Comparison of ENCODE assay signal across 1 cellular context in the genomic region with DNA sequence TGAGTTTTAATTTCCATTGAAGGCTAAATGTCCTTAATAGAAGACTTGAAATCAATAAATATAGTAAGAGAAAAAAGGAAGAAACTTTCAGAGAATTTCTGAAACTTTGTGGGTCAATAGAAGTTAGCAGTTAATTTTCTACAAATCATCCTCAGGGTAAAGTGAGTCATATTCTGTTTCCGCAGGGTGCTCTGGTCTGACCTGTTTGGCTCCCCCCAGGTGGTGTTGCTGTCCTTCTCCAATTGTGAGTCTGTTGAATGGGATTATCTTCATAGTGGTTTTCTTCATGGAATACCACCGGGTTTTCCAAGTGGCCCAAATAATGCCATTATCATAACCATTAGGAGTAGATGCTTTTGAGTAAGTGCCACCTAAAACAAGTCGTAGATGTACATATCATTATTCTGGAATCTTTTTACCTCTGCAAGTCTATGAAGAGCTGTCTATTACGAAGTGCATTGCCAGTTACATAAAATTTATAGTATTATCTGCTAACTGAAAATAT.
TF ChIP-seq lines count a peak whose summit lies in the region.

No MANE protein-coding gene starts in this region.

TF ChIP-seq in HepG2, 621 proteins besides CTCF, POLR2A, EP300 and RAD21 (continues in another document):
- TF ChIP-seq AGO2 (optimal IDR thresholded peaks at IDR 0.05; ENCODE audit: low read depth, low read length) = peak; percentile 48
- TF ChIP-seq ZNF337 (CRISPR knock-in tag; IDR thresholded peaks at IDR 0.05; ENCODE audit: borderline replicate concordance, low read depth) = no peak
- TF ChIP-seq HDAC1 (CRISPR knock-in tag; IDR thresholded peaks at IDR 0.05) = no peak
- TF ChIP-seq TAF1 (CRISPR knock-in tag; IDR thresholded peaks at IDR 0.05) = no peak
- TF ChIP-seq LBX2 (CRISPR knock-in tag; IDR thresholded peaks at IDR 0.05; ENCODE audit: borderline replicate concordance) = no peak
- TF ChIP-seq SOX6 (IDR thresholded peaks at IDR 0.05) = no peak
- TF ChIP-seq SOX6 (CRISPR knock-in tag; IDR thresholded peaks at IDR 0.05) = no peak
- no peak for TF ChIP-seq ZBTB8A (CRISPR knock-in tag; IDR thresholded peaks at IDR 0.05; ENCODE audit: borderline replicate concordance, low read depth)
- no peak for TF ChIP-seq MYNN (CRISPR knock-in tag; IDR thresholded peaks at IDR 0.05; ENCODE audit: low read depth)
- 0 out of 2 replicates have a peak, but pooled peaks have one; percentile 29 for TF ChIP-seq POLR2AphosphoS5 (IDR thresholded peaks at IDR 0.05; ENCODE audit: low read depth, low read length)
- no peak for TF ChIP-seq TBX3 (IDR thresholded peaks at IDR 0.05; ENCODE audit: borderline replicate concordance)
- TF ChIP-seq RBFOX2 (IDR thresholded peaks at IDR 0.05; ENCODE audit: low read depth, low read length) = peak; percentile 86
- no peak for TF ChIP-seq TEAD2 (CRISPR knock-in tag; IDR thresholded peaks at IDR 0.05)
- TF ChIP-seq ZNF414 (CRISPR knock-in tag; IDR thresholded peaks at IDR 0.05) = no peak
- TF ChIP-seq ZNF343 (CRISPR knock-in tag; IDR thresholded peaks at IDR 0.05) = no peak
- no peak for TF ChIP-seq ZNF121 (CRISPR knock-in tag; IDR thresholded peaks at IDR 0.05)
- no peak for TF ChIP-seq IRX3 (CRISPR knock-in tag; IDR thresholded peaks at IDR 0.05; ENCODE audit: borderline replicate concordance, low read depth)
- TF ChIP-seq NKX3-1 (CRISPR knock-in tag; IDR thresholded peaks at IDR 0.05) = no peak
- TF ChIP-seq PRDM15 (CRISPR knock-in tag; IDR thresholded peaks at IDR 0.05) = peak; percentile 80; the same call in 1 of the 2 replicates
- no peak for TF ChIP-seq KAT7 (CRISPR knock-in tag; IDR thresholded peaks at IDR 0.05; ENCODE audit: borderline replicate concordance)
- TF ChIP-seq ZNF101 (CRISPR knock-in tag; IDR thresholded peaks at IDR 0.05; ENCODE audit: borderline replicate concordance, low read depth) = no peak
- TF ChIP-seq ATF7 (IDR thresholded peaks at IDR 0.05) = no peak
- no peak for TF ChIP-seq ATF7 (CRISPR knock-in tag; IDR thresholded peaks at IDR 0.05)
- TF ChIP-seq FOXJ3 (CRISPR knock-in tag; IDR thresholded peaks at IDR 0.05; ENCODE audit: borderline replicate concordance) = no peak
- TF ChIP-seq IKZF4 (CRISPR knock-in tag; IDR thresholded peaks at IDR 0.05; ENCODE audit: borderline replicate concordance, low read depth, not compliant biosample characterization) = no peak
- TF ChIP-seq BCL6 (CRISPR knock-in tag; IDR thresholded peaks at IDR 0.05) = no peak
- no peak for TF ChIP-seq ZNF704 (CRISPR knock-in tag; IDR thresholded peaks at IDR 0.05; ENCODE audit: borderline replicate concordance)
- 0 out of 2 replicates have a peak, but pooled peaks have one; percentile 10 for TF ChIP-seq POLR2AphosphoS2 (IDR thresholded peaks at IDR 0.05; ENCODE audit: low read depth, low read length)
- TF ChIP-seq ZNF20 (CRISPR knock-in tag; IDR thresholded peaks at IDR 0.05) = no peak
- TF ChIP-seq ZBTB40 (IDR thresholded peaks at IDR 0.05) = no peak
- TF ChIP-seq ZBTB40 (CRISPR knock-in tag; IDR thresholded peaks at IDR 0.05) = no peak
- TF ChIP-seq ZNF230 (CRISPR knock-in tag; IDR thresholded peaks at IDR 0.05) = no peak
- no peak for TF ChIP-seq ZFP36 (IDR thresholded peaks at IDR 0.05; ENCODE audit: borderline replicate concordance, low read depth, low read length, partially characterized antibody)
- no peak for TF ChIP-seq PBX2 (CRISPR knock-in tag; IDR thresholded peaks at IDR 0.05)
- no peak for TF ChIP-seq JUNB (CRISPR knock-in tag; IDR thresholded peaks at IDR 0.05; ENCODE audit: borderline replicate concordance)
- TF ChIP-seq, protein P1, sequence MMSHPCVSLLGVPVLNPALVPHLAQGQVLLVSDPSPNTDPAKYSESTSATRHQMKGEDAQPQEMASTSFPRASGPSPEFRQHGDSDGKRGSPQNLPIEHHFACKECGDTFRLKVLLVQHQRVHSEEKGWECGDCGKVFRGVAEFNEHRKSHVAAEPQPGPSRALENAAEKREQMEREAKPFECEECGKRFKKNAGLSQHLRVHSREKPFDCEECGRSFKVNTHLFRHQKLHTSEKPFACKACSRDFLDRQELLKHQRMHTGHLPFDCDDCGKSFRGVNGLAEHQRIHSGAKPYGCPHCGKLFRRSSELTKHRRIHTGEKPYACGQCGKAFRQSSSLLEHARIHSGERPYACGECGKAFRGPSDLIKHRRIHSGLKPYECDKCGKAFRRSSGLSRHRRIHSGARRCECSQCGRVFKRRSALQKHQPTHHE (CRISPR knock-in tag; IDR thresholded peaks at IDR 0.05; ENCODE audit: borderline replicate concordance) = no peak
- no peak for TF ChIP-seq PPARG (CRISPR knock-in tag; conservative IDR thresholded peaks at IDR 0.05)
- TF ChIP-seq ARHGAP35 (CRISPR knock-in tag; IDR thresholded peaks at IDR 0.05; ENCODE audit: borderline replicate concordance) = no peak
- TF ChIP-seq ZNF282 (IDR thresholded peaks at IDR 0.05; ENCODE audit: partially characterized antibody) = no peak
- no peak for TF ChIP-seq MTERF4 (CRISPR knock-in tag; IDR thresholded peaks at IDR 0.05)
- TF ChIP-seq PHF5A (CRISPR knock-in tag; IDR thresholded peaks at IDR 0.05; ENCODE audit: low read depth, unreplicated experiment) = no peak
